Comparison of ENCODE assay signal across 1 cellular context in genomic region chr16:67543582-67543981, GRCh38.
TF ChIP-seq lines count a peak whose summit lies in the region.

No MANE protein-coding gene starts in this region.

TF ChIP-seq in HepG2, 621 proteins besides CTCF, POLR2A, EP300 and RAD21:
- peak; percentile 46 for TF ChIP-seq AGO2 (optimal IDR thresholded peaks at IDR 0.05; ENCODE audit: low read depth, low read length)
- TF ChIP-seq RFX1 (IDR thresholded peaks at IDR 0.05) = no peak
- TF ChIP-seq PHF20 (CRISPR knock-in tag; IDR thresholded peaks at IDR 0.05) = 0 out of 2 replicates have a peak, but pooled peaks have one; percentile 17
